Comparison of ENCODE assay signal across 9 cellular contexts in the genomic region with DNA sequence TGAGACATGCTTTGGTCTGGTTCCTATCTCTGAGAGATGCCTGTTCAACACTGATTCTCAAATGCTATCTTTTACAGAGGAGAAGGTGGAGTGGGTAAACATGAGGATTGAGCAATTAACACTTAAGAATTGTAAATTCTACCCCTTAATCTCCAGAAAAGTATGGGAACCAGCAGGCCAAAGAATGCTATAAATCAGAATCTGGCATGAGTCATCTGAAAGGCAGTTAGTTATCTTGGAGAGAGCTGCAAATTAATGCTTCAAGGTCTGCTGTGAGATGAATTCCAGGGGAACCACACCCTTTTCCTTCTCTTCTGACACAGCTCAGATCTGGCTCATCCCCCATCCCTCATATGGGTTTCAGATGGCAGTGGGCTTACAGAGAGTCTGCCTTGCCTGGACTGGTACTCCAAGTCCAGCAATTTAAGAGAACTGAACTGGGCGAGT. TPM values are rescaled to one million over a fixed set of nuclear protein-coding genes. Genes with fewer than 3 reads are reported as not detected.
DNase-seq lines count a peak whose midpoint lies in the region; TF ChIP-seq lines count a peak whose summit lies in the region.
"Had no signal": no experiment of that assay in that cellular context is flagged by ENCODE, and none has a peak within 500 bp of the region (broad histone marks: within the 10 kb centered on the region; RNA-seq: fewer than 3 reads in every experiment).

No MANE protein-coding gene starts in this region.

- H3K4me3 ChIP-seq in right atrium auricular region (no peak overlapping the region), uterus (no peak overlapping the region)

- H3K27me3 Mint-ChIP-seq in activated T-helper 1 cell treated with anti-CD3 and anti-CD28 coated beads, Interleukin-12 subunit alpha, Interleukin-12 subunit beta, Interleukin-2, Interleukin-4 antibody, amounts not matched to agents 30 ng/mL and 10 ng/mL and 1 ng/mL, durations not matched to agents 14 hours and 24 hours and 36 hours (ENCODE audit: insufficient read depth): no peaks in the 10 kb centered on the region
- H3K27me3 Mint-ChIP-seq: activated CD4-positive, alpha-beta T cell treated with anti-CD3 and anti-CD28 coated beads, Interleukin-2, amount 10 ng/mL, durations not matched to agents 7 days and 5 days had no signal

- TF ChIP-seq CTCF in right atrium auricular region (IDR thresholded peaks at IDR 0.05): no peak
- no peak for TF ChIP-seq CTCF in uterus (IDR thresholded peaks at IDR 0.05)

- in situ Hi-C loops in KBM-7 (cut with MboI; ENCODE audit: low pct_unique_long_range_greater_than_20kb, low sequenced_read_pairs): no loop called here

- H3K36me3 ChIP-seq in right atrium auricular region (peaks cover 33% of the 10 kb centered on the region), uterus (no peaks in the 10 kb centered on the region)

- no peak for TF ChIP-seq POLR2A in uterus (IDR thresholded peaks at IDR 0.05)

- no peak overlapping the region for H3K27ac Mint-ChIP-seq in activated T-helper 1 cell treated with anti-CD3 and anti-CD28 coated beads, Interleukin-12 subunit alpha, Interleukin-12 subunit beta, Interleukin-2, Interleukin-4 antibody, amounts not matched to agents 30 ng/mL and 10 ng/mL and 1 ng/mL, durations not matched to agents 14 hours and 24 hours and 36 hours
- H3K27ac Mint-ChIP-seq: activated CD4-positive, alpha-beta T cell treated with anti-CD3 and anti-CD28 coated beads, Interleukin-2, amount 10 ng/mL, durations not matched to agents 7 days and 5 days had no signal

- peak overlapping the region; percentile 38 for H3K4me3 Mint-ChIP-seq in activated T-helper 1 cell treated with anti-CD3 and anti-CD28 coated beads, Interleukin-12 subunit alpha, Interleukin-12 subunit beta, Interleukin-2, Interleukin-4 antibody, amounts not matched to agents 30 ng/mL and 10 ng/mL and 1 ng/mL, durations not matched to agents 14 hours and 24 hours and 36 hours
- H3K4me3 Mint-ChIP-seq: activated CD4-positive, alpha-beta T cell treated with anti-CD3 and anti-CD28 coated beads, Interleukin-2, amount 10 ng/mL, durations not matched to agents 7 days and 5 days had no signal

- H3K9me3 Mint-ChIP-seq in activated T-helper 1 cell treated with anti-CD3 and anti-CD28 coated beads, Interleukin-12 subunit alpha, Interleukin-12 subunit beta, Interleukin-2, Interleukin-4 antibody, amounts not matched to agents 30 ng/mL and 10 ng/mL and 1 ng/mL, durations not matched to agents 14 hours and 24 hours and 36 hours: no peaks in the 10 kb centered on the region
- H3K9me3 Mint-ChIP-seq: activated CD4-positive, alpha-beta T cell treated with anti-CD3 and anti-CD28 coated beads, Interleukin-2, amount 10 ng/mL, durations not matched to agents 7 days and 5 days had no signal

- H3K27me3 ChIP-seq in right atrium auricular region (no peaks in the 10 kb centered on the region), uterus (no peaks in the 10 kb centered on the region)

- H3K4me1 ChIP-seq in right atrium auricular region: peaks cover 4 to 65% of the 10 kb centered on the region in 2 donors
- peaks cover 11 to 20% of the 10 kb centered on the region in 2 donors for H3K4me1 ChIP-seq in uterus

- no peaks in the 10 kb centered on the region for H3K9me3 ChIP-seq in right atrium auricular region
- H3K9me3 ChIP-seq in uterus: no peaks in the 10 kb centered on the region

- H3K36me3 Mint-ChIP-seq in activated T-helper 1 cell treated with anti-CD3 and anti-CD28 coated beads, Interleukin-12 subunit alpha, Interleukin-12 subunit beta, Interleukin-2, Interleukin-4 antibody, amounts not matched to agents 30 ng/mL and 10 ng/mL and 1 ng/mL, durations not matched to agents 14 hours and 24 hours and 36 hours (ENCODE audit: low read depth): peaks cover 45% of the 10 kb centered on the region

- DNase-seq in right atrium auricular region (ENCODE audit: low spot score) (no peak), cardiac septum (ENCODE audit: low spot score) (no peak), iris pigment epithelial cell (ENCODE audit: low read depth) (peak; percentile 92), uterus (no peak), iPS-NIHi7 (ENCODE audit: extremely low spot score) (no peak), KBM-7 (no peak)
- no peak for DNase-seq in activated T-helper 1 cell treated with anti-CD3 and anti-CD28 coated beads, Interleukin-12 subunit alpha, Interleukin-12 subunit beta, Interleukin-2, Interleukin-4 antibody, amounts not matched to agents 30 ng/mL and 10 ng/mL and 1 ng/mL, durations not matched to agents 14 hours and 24 hours and 36 hours (ENCODE audit: low spot score)
- DNase-seq in activated CD4-positive, CD25-positive, alpha-beta regulatory T cell (lab: John Stamatoyannopoulos, UW): no peak
- DNase-seq: activated CD4-positive, alpha-beta T cell treated with anti-CD3 and anti-CD28 coated beads, Interleukin-2, amount 10 ng/mL, durations not matched to agents 7 days and 5 days had no signal

- H3K27ac ChIP-seq in right atrium auricular region (peak overlapping the region; percentile 43 to 96), uterus (peak overlapping the region; percentile 26 to 47)

- intact Hi-C loops in cardiac septum (cut with DNase I) (loop anchor here (2.0 kb wide), 1 partner anchor 20 kb away; no protein-coding TSS in a partner anchor), uterus (cut with DNase I; ENCODE audit: low total_unique reads) (no loop called here)
- intact Hi-C loops in activated T-helper 1 cell treated with anti-CD3 and anti-CD28 coated beads, Interleukin-12 subunit alpha, Interleukin-12 subunit beta, Interleukin-2, Interleukin-4 antibody, amounts not matched to agents 30 ng/mL and 10 ng/mL and 1 ng/mL, durations not matched to agents 14 hours and 24 hours and 36 hours (cut with micrococcal nuclease): loop anchor here (10.0 kb wide), 1 partner anchor 534 kb away; the partner anchor contains the start of gene POGZ

- H3K4me1 Mint-ChIP-seq in activated T-helper 1 cell treated with anti-CD3 and anti-CD28 coated beads, Interleukin-12 subunit alpha, Interleukin-12 subunit beta, Interleukin-2, Interleukin-4 antibody, amounts not matched to agents 30 ng/mL and 10 ng/mL and 1 ng/mL, durations not matched to agents 14 hours and 24 hours and 36 hours (ENCODE audit: low read depth): peaks cover 87% of the 10 kb centered on the region

RNA-seq across cellular contexts. Expression of gene S100A10, which starts 5.2 kb away (rescaled TPM):
- total RNA-seq in right atrium auricular region (100 to 1,000 TPM in 1 of 2 donors, 10 to 100 TPM in 1; 75.2 to 116 TPM), cardiac septum (131 TPM), uterus (100 to 1,000 TPM in 1 of 4 donors, 10 to 100 TPM in 3; 21.8 to 189 (median 34.6) TPM)
- total RNA-seq in activated T-helper 1 cell treated with anti-CD3 and anti-CD28 coated beads, Interleukin-12 subunit alpha, Interleukin-12 subunit beta, Interleukin-2, Interleukin-4 antibody, amounts not matched to agents 30 ng/mL and 10 ng/mL and 1 ng/mL, durations not matched to agents 14 hours and 24 hours and 36 hours: 105 and 106 TPM in 2 replicates

RNA-seq across cellular contexts. Expression of gene S100A11, which starts 48.4 kb away (rescaled TPM):
- total RNA-seq in right atrium auricular region (100 to 1,000 TPM in 1 of 2 donors, 10 to 100 TPM in 1; 59.0 to 172 TPM), cardiac septum (90.8 TPM), uterus (100 to 1,000 TPM in 3 of 4 donors, 10 to 100 TPM in 1; 14.9 to 321 (median 146) TPM)
- 203 and 205 TPM in 2 replicates for total RNA-seq in activated T-helper 1 cell treated with anti-CD3 and anti-CD28 coated beads, Interleukin-12 subunit alpha, Interleukin-12 subunit beta, Interleukin-2, Interleukin-4 antibody, amounts not matched to agents 30 ng/mL and 10 ng/mL and 1 ng/mL, durations not matched to agents 14 hours and 24 hours and 36 hours
